Comparison of ENCODE assay signal across 1 cellular context in genomic region chr1:40096977-40097782, GRCh38.
TF ChIP-seq lines count a peak whose summit lies in the region.

PPT1 (minus strand) TSS chr1:40097252; CDS start chr1:40097238, 14 bp downstream.

TF ChIP-seq in WTC11, 78 proteins besides CTCF, POLR2A, EP300 and RAD21 (continued from another document):
- TF ChIP-seq, protein P1, sequence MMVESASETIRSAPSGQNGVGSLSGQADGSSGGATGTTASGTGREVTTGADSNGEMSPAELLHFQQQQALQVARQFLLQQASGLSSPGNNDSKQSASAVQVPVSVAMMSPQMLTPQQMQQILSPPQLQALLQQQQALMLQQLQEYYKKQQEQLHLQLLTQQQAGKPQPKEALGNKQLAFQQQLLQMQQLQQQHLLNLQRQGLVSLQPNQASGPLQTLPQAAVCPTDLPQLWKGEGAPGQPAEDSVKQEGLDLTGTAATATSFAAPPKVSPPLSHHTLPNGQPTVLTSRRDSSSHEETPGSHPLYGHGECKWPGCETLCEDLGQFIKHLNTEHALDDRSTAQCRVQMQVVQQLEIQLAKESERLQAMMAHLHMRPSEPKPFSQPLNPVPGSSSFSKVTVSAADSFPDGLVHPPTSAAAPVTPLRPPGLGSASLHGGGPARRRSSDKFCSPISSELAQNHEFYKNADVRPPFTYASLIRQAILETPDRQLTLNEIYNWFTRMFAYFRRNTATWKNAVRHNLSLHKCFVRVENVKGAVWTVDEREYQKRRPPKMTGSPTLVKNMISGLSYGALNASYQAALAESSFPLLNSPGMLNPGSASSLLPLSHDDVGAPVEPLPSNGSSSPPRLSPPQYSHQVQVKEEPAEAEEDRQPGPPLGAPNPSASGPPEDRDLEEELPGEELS (CRISPR knock-in tag; IDR thresholded peaks at IDR 0.05) = peak; percentile 48; the same call in 1 of the 2 replicates
- no peak; the same call in 1 of the 2 replicates for TF ChIP-seq RELA (CRISPR knock-in tag; IDR thresholded peaks at IDR 0.05; ENCODE audit: borderline replicate concordance)
- peak; percentile 95 for TF ChIP-seq E2F5 (CRISPR knock-in tag; IDR thresholded peaks at IDR 0.05)
- TF ChIP-seq JUN (CRISPR knock-in tag; IDR thresholded peaks at IDR 0.05) = no peak
- TF ChIP-seq PREB (CRISPR knock-in tag; IDR thresholded peaks at IDR 0.05; ENCODE audit: borderline replicate concordance) = no peak
- TF ChIP-seq SMAD3 (CRISPR knock-in tag; IDR thresholded peaks at IDR 0.05; ENCODE audit: borderline replicate concordance) = peak; percentile 72; the same call in 1 of the 2 replicates
- peak; percentile 68 for TF ChIP-seq HMGXB4 (CRISPR knock-in tag; IDR thresholded peaks at IDR 0.05)
- TF ChIP-seq, protein P2, sequence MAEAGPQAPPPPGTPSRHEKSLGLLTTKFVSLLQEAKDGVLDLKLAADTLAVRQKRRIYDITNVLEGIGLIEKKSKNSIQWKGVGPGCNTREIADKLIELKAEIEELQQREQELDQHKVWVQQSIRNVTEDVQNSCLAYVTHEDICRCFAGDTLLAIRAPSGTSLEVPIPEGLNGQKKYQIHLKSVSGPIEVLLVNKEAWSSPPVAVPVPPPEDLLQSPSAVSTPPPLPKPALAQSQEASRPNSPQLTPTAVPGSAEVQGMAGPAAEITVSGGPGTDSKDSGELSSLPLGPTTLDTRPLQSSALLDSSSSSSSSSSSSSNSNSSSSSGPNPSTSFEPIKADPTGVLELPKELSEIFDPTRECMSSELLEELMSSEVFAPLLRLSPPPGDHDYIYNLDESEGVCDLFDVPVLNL (CRISPR knock-in tag; IDR thresholded peaks at IDR 0.05; ENCODE audit: borderline replicate concordance, low read depth) = no peak; the same call in 1 of the 2 replicates
- TF ChIP-seq TP53 (CRISPR knock-in tag; IDR thresholded peaks at IDR 0.05) = no peak
- TF ChIP-seq USF2 (CRISPR knock-in tag; IDR thresholded peaks at IDR 0.05) = peak; percentile 99
- TF ChIP-seq ZBTB21 (CRISPR knock-in tag; IDR thresholded peaks at IDR 0.05; ENCODE audit: borderline replicate concordance) = no peak
- peak; percentile 71 for TF ChIP-seq TEAD1 (CRISPR knock-in tag; IDR thresholded peaks at IDR 0.05)
- TF ChIP-seq, protein P3, sequence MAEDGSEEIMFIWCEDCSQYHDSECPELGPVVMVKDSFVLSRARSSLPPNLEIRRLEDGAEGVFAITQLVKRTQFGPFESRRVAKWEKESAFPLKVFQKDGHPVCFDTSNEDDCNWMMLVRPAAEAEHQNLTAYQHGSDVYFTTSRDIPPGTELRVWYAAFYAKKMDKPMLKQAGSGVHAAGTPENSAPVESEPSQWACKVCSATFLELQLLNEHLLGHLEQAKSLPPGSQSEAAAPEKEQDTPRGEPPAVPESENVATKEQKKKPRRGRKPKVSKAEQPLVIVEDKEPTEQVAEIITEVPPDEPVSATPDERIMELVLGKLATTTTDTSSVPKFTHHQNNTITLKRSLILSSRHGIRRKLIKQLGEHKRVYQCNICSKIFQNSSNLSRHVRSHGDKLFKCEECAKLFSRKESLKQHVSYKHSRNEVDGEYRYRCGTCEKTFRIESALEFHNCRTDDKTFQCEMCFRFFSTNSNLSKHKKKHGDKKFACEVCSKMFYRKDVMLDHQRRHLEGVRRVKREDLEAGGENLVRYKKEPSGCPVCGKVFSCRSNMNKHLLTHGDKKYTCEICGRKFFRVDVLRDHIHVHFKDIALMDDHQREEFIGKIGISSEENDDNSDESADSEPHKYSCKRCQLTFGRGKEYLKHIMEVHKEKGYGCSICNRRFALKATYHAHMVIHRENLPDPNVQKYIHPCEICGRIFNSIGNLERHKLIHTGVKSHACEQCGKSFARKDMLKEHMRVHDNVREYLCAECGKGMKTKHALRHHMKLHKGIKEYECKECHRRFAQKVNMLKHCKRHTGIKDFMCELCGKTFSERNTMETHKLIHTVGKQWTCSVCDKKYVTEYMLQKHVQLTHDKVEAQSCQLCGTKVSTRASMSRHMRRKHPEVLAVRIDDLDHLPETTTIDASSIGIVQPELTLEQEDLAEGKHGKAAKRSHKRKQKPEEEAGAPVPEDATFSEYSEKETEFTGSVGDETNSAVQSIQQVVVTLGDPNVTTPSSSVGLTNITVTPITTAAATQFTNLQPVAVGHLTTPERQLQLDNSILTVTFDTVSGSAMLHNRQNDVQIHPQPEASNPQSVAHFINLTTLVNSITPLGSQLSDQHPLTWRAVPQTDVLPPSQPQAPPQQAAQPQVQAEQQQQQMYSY (CRISPR knock-in tag; IDR thresholded peaks at IDR 0.05) = no peak
- TF ChIP-seq TEAD4 (CRISPR knock-in tag; IDR thresholded peaks at IDR 0.05) = no peak; the same call in 1 of the 2 replicates
- no peak for TF ChIP-seq RORB (CRISPR knock-in tag; IDR thresholded peaks at IDR 0.05)
- no peak for TF ChIP-seq E2F1 (CRISPR knock-in tag; IDR thresholded peaks at IDR 0.05)
